In genomic region chr10:100830728-100831110, GRCh38 we compare ENCODE assay signal across 1 cellular context.
A peak's percentile ranks its signal among the peaks of the same experiment; 100 is the strongest.
TF ChIP-seq lines count a peak whose summit lies in the region.

No MANE protein-coding gene starts in this region.

TF ChIP-seq in H1, 55 proteins besides CTCF, POLR2A, EP300 and RAD21:
- peak; percentile 56; the same call in 1 of the 2 replicates for TF ChIP-seq SUZ12 (IDR thresholded peaks at IDR 0.05; ENCODE audit: low read length)
- peak; percentile 47 for TF ChIP-seq EZH2 (IDR thresholded peaks at IDR 0.05; ENCODE audit: low read depth, low read length, severe bottlenecking)
- no peak for TF ChIP-seq BCL11A (IDR thresholded peaks at IDR 0.05; ENCODE audit: low read depth in 2 of 2, low read length in 2 of 2)
- peak; percentile 8 for TF ChIP-seq RNF2 (IDR thresholded peaks at IDR 0.05; ENCODE audit: borderline replicate concordance, low read depth, low read length, missing control alignments, poor library complexity, severe bottlenecking)
- no peak for TF ChIP-seq E2F6 (IDR thresholded peaks at IDR 0.05)
TF ChIP-seq in H1: peak in this region for 3.
